ENCODE assay signal across 30 cellular contexts in the genomic region with DNA sequence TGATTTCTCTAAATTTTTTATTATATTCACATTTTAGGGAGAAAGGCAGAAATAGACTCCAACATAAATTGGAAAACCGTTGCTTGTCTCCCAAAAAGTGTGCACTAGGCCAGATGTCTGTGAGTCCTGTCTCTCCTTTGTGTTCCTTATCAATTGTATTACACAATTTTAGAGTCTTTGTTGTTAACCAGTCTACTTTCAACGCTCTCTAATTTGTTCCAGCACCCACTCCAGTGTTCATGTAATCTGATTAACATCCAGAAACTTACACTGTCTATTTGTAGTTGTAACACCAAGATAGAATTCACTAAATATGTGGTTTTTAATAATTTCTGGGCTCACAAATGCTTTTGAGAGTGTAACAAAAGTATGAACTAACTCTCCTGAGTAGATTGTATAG.
"Had no signal": no experiment of that assay in that cellular context is flagged by ENCODE, and none has a peak within 500 bp of the region (broad histone marks: within the 10 kb centered on the region; RNA-seq: fewer than 3 reads in every experiment).

No MANE protein-coding gene starts in this region.

- H3K27me3 ChIP-seq: adrenal gland, body of pancreas, brain microvascular endothelial cell, breast epithelium had no signal

- DNase-seq: activated B cell treated with CpG ODN at 0.5 μM for 24 hours; activated CD4-positive, alpha-beta memory T cell treated with anti-CD3 and anti-CD28 coated beads for 36 hours; activated CD4-positive, alpha-beta T cell treated with anti-CD3 and anti-CD28 coated beads for 4 hours; activated CD4-positive, alpha-beta T cell treated with anti-CD3 and anti-CD28 coated beads, Interleukin-2, amount 10 ng/mL, durations not matched to agents 24 days and 14 days; activated CD4-positive, alpha-beta T cell treated with anti-CD3 and anti-CD28 coated beads, Interleukin-2, amount 50 U/mL, for 1 hour; activated CD4-positive, alpha-beta T cell treated with anti-CD3 and anti-CD28 coated beads, Interleukin-2, amount 50 U/mL, for 4 hours; activated CD4-positive, CD25-positive, alpha-beta regulatory T cell treated with anti-CD3 and anti-CD28 coated beads, Interleukin-2, amount 50 U/mL, for 72 hours; activated CD8-positive, alpha-beta memory T cell treated with anti-CD3 and anti-CD28 coated beads, Interleukin-2, amount 50 U/mL, for 4 hours; activated CD8-positive, alpha-beta T cell treated with anti-CD3 and anti-CD28 coated beads for 36 hours; activated effector memory CD4-positive, alpha-beta T cell treated with anti-CD3 and anti-CD28 coated beads, Interleukin-2, amount 50 U/mL, for 16 hours; activated gamma-delta T cell treated with Interleukin-2 at 50 U/mL for 16 hours; activated naive CD4-positive, alpha-beta T cell; activated naive CD4-positive, alpha-beta T cell treated with anti-CD3 and anti-CD28 coated beads for 36 hours; activated naive CD4-positive, alpha-beta T cell treated with anti-CD3 and anti-CD28 coated beads, Interleukin-2, amount 50 U/mL, for 16 hours; activated naive CD8-positive, alpha-beta T cell treated with anti-CD3 and anti-CD28 coated beads for 36 hours; activated T-cell treated with anti-CD3 and anti-CD28 coated beads for 4 hours; activated T-cell treated with anti-CD3 and anti-CD28 coated beads, Interleukin-2, amount 50 U/mL, for 1 hour; activated T-cell treated with anti-CD3 and anti-CD28 coated beads, Interleukin-2, amount 50 U/mL, for 4 hours; activated T-cell treated with anti-CD3 and anti-CD28 coated beads, Interleukin-2, amount 50 U/mL, for 72 hours; adrenal gland; amniotic stem cell; aorta; body of pancreas; brain microvascular endothelial cell; central memory CD4-positive, alpha-beta T cell; T-helper 1 cell; T-helper 2 cell; T-helper 9 cell had no signal

- H3K27ac ChIP-seq: adrenal gland, body of pancreas, brain microvascular endothelial cell, breast epithelium, VCaP had no signal

- H3K4me1 ChIP-seq: adrenal gland, body of pancreas, breast epithelium had no signal

- H3K36me3 ChIP-seq: adrenal gland, brain microvascular endothelial cell, breast epithelium had no signal

- H3K9me3 ChIP-seq: adrenal gland, body of pancreas had no signal

- H3K4me3 ChIP-seq: adrenal gland, body of pancreas, breast epithelium had no signal
